In genomic region chr1:80882552-80882951, GRCh38 we compare ENCODE assay signal across 16 cellular contexts.
DNase-seq lines count a peak whose midpoint lies in the region; ATAC-seq, FAIRE-seq and TF ChIP-seq lines count a peak whose summit lies in the region.
"Had no signal": no experiment of that assay in that cellular context is flagged by ENCODE, and none has a peak within 500 bp of the region (broad histone marks: within the 10 kb centered on the region; RNA-seq: fewer than 3 reads in every experiment).

No MANE protein-coding gene starts in this region.

- H4K20me1 ChIP-seq in endothelial cell of umbilical vein (replicated peaks; ENCODE audit: control insufficient read depth, extremely low read depth, insufficient read depth, low read length) = no peaks in the 10 kb centered on the region

- H2AFZ ChIP-seq in endothelial cell of umbilical vein (ENCODE audit: low read depth, low read length) = no peak overlapping the region

- TF ChIP-seq RAD21 in liver (IDR thresholded peaks at IDR 0.05) = no peak

- peak overlapping the region; percentile 47 for H3K4me2 ChIP-seq in endothelial cell of umbilical vein (ENCODE audit: insufficient read depth, low read length)

- DNase-seq in COLO829 (ENCODE audit: low spot score) (peak; percentile 1), LHCN-M2 (ENCODE audit: low read depth) (peak; percentile 0), endothelial cell of umbilical vein (ENCODE audit: low read depth, low spot score) (peak; percentile 70), WERI-Rb-1 (no peak), SJCRH30 (no peak), NCI-H1436 treated with DMSO at 0.1 percent for 48 hours (lab: John Stamatoyannopoulos, UW) (no peak)
- DNase-seq: activated CD4-positive, CD25-positive, alpha-beta regulatory T cell treated with anti-CD3 and anti-CD28 coated beads, Interleukin-2, amount 50 U/mL, for 72 hours; activated T-cell treated with anti-CD3 and anti-CD28 coated beads, Interleukin-2, amount 50 U/mL, for 24 hours; anterior cingulate cortex; KBM-7; mucosa of descending colon; NCI-H1694; retina had no signal

- 23% methylated on average over 3 of the region's 3 CpGs for WGBS in liver

- intact Hi-C loops in endothelial cell of umbilical vein (cut with micrococcal nuclease) = loop anchor here (2.0 kb wide), 1 partner anchor 14 kb away; no protein-coding TSS in a partner anchor

- H3K27me3 ChIP-seq in endothelial cell of umbilical vein (ENCODE audit: control insufficient read depth in 2 of 2, insufficient read depth in 2 of 2, low read length in 2 of 2) (no peaks in the 10 kb centered on the region), liver (ENCODE audit: control insufficient read depth in 4 of 4, insufficient read depth in 4 of 4, low read length in 3 of 4) (no peaks in the 10 kb centered on the region), WERI-Rb-1 (ENCODE audit: insufficient read depth, low read depth, severe bottlenecking) (no peaks in the 10 kb centered on the region), SJCRH30 (no peaks in the 10 kb centered on the region)

- H3K9ac ChIP-seq in endothelial cell of umbilical vein (replicated peaks; ENCODE audit: extremely low read depth, insufficient read depth, low read length) (no peak overlapping the region), liver (ENCODE audit: low read depth in 1 of 2, low read length in 2 of 2) (no peak overlapping the region)

- TF ChIP-seq POLR2A in endothelial cell of umbilical vein (IDR thresholded peaks at IDR 0.05; ENCODE audit: low read depth, low read length) = no peak

- H3K4me3 ChIP-seq in endothelial cell of umbilical vein (replicated peaks in 1 of 3; ENCODE audit: insufficient read depth in 1 of 3, low read depth in 1 of 3, low read length in 3 of 3) (no peak overlapping the region), liver (ENCODE audit: low read depth in 1 of 3, low read length in 3 of 3) (no peak overlapping the region), WERI-Rb-1 (ENCODE audit: low read depth, low read length) (no peak overlapping the region), SJCRH30 (no peak overlapping the region)
- H3K4me3 ChIP-seq: mucosa of descending colon had no signal

- H3K9me3 ChIP-seq in endothelial cell of umbilical vein (replicated peaks; ENCODE audit: control insufficient read depth, insufficient read depth, low read length) (no peaks in the 10 kb centered on the region), liver (ENCODE audit: control insufficient read depth in 4 of 4, low read length in 3 of 4) (no peaks in the 10 kb centered on the region), WERI-Rb-1 (ENCODE audit: severe bottlenecking) (no peaks in the 10 kb centered on the region), SJCRH30 (replicated peaks) (no peaks in the 10 kb centered on the region)
- H3K9me3 ChIP-seq: mucosa of descending colon had no signal

- no peak for ATAC-seq in GM21447 (IDR thresholded peaks at IDR 0.05; ENCODE audit: unreplicated experiment)
- ATAC-seq: mucosa of descending colon had no signal

- peak overlapping the region; percentile 11 for H3K27ac ChIP-seq in endothelial cell of umbilical vein (ENCODE audit: insufficient read depth, low read depth, low read length)
- peak overlapping the region in 1 of 2 donors; percentile 11 for H3K27ac ChIP-seq in liver (ENCODE audit: low read depth in 1 of 2, low read length in 2 of 2)
- H3K27ac ChIP-seq in WERI-Rb-1 = no peak overlapping the region
- H3K27ac ChIP-seq in SJCRH30 = no peak overlapping the region

- no peaks in the 10 kb centered on the region for H3K79me2 ChIP-seq in endothelial cell of umbilical vein (ENCODE audit: control insufficient read depth, insufficient read depth, low read length)

- peaks cover 13% of the 10 kb centered on the region for H3K4me1 ChIP-seq in endothelial cell of umbilical vein (ENCODE audit: control insufficient read depth, extremely low read depth, insufficient read depth, low read length)
- peaks cover 0 to 3% (median 0%) of the 10 kb centered on the region in 4 donors for H3K4me1 ChIP-seq in liver (ENCODE audit: control insufficient read depth in 4 of 4, insufficient read depth in 4 of 4, low read length in 3 of 4)
- H3K4me1 ChIP-seq in SJCRH30 = peaks cover 8% of the 10 kb centered on the region; the same call in 1 of the 2 replicates

- no TSS peak for BruUV-seq in endothelial cell of umbilical vein (replicated peaks; lab: Mats Ljungman, UMichigan)

- POLR2A ChIA-PET in endothelial cell of umbilical vein (lab: Charles Lee) = no interaction called here

- TF ChIP-seq CTCF in endothelial cell of umbilical vein (IDR thresholded peaks at IDR 0.05; ENCODE audit: extremely low read depth in 1 of 2, insufficient read depth in 1 of 2, low read depth in 1 of 2, low read length in 2 of 2) (no peak), liver (IDR thresholded peaks at IDR 0.05; ENCODE audit: low read depth, low read length, missing input control) (no peak), WERI-Rb-1 (IDR thresholded peaks at IDR 0.05; ENCODE audit: low read depth, low read length) (no peak)

- H3K9me1 ChIP-seq in endothelial cell of umbilical vein (replicated peaks; ENCODE audit: control insufficient read depth, extremely low read depth, insufficient read depth, low read length) = no peaks in the 10 kb centered on the region

- dilution Hi-C loops in endothelial cell of umbilical vein (cut with MboI; ENCODE audit: extremely low pct_ligation_motif_present, low sequenced_read_pairs) = no loop called here

- FAIRE-seq in endothelial cell of umbilical vein (lab: Jason Lieb, UNC) = peak; percentile 68
- FAIRE-seq: G401.6 had no signal

- H3K36me3 ChIP-seq in endothelial cell of umbilical vein (ENCODE audit: control insufficient read depth in 2 of 2, extremely low read depth in 1 of 2, insufficient read depth in 2 of 2, low read length in 2 of 2) (no peaks in the 10 kb centered on the region), liver (ENCODE audit: control insufficient read depth in 4 of 4, insufficient read depth in 3 of 4, low read depth in 1 of 4, low read length in 3 of 4) (no peaks in the 10 kb centered on the region), WERI-Rb-1 (no peaks in the 10 kb centered on the region), SJCRH30 (no peaks in the 10 kb centered on the region)

- CTCF ChIA-PET in endothelial cell of umbilical vein (lab: Charles Lee) = no interaction called here

TF ChIP-seq in endothelial cell of umbilical vein, 7 proteins besides CTCF, POLR2A, EP300 and RAD21:
- no peak for TF ChIP-seq MAX (IDR thresholded peaks at IDR 0.05; ENCODE audit: insufficient read depth, insufficient read length)
- peak; percentile 70 for TF ChIP-seq FOS (IDR thresholded peaks at IDR 0.05; ENCODE audit: borderline replicate concordance, insufficient read depth, low read length)
- no peak for TF ChIP-seq GATA2 (IDR thresholded peaks at IDR 0.05; ENCODE audit: insufficient read depth, insufficient read length, low read depth, low read length)
- TF ChIP-seq EZH2 (IDR thresholded peaks at IDR 0.05; ENCODE audit: borderline replicate concordance, low read depth, low read length, severe bottlenecking) = no peak
- no peak for TF ChIP-seq MYC (IDR thresholded peaks at IDR 0.05; ENCODE audit: low read depth, low read length)
- TF ChIP-seq POLR2AphosphoS5 (IDR thresholded peaks at IDR 0.05; ENCODE audit: insufficient read depth, low read depth, low read length) = peak; percentile 33
- peak; percentile 59 for TF ChIP-seq JUN (IDR thresholded peaks at IDR 0.05; ENCODE audit: borderline replicate concordance, insufficient read depth, insufficient read length, low read depth)

TF ChIP-seq in liver, 16 proteins besides CTCF, POLR2A, EP300 and RAD21 (continues in another document):
- TF ChIP-seq GABPA (IDR thresholded peaks at IDR 0.05 in 1 of 2, conservative IDR thresholded peaks at IDR 0.05 in 1 of 2) (no peak), ATF3 (IDR thresholded peaks at IDR 0.05) (peak; percentile 61), FOXA2 (IDR thresholded peaks at IDR 0.05) (no peak), REST (IDR thresholded peaks at IDR 0.05) (no peak), MAX (IDR thresholded peaks at IDR 0.05) (no peak), HNF4A (conservative IDR thresholded peaks at IDR 0.05) (peak; percentile 44 to 47), NR2F2 (IDR thresholded peaks at IDR 0.05) (peak; percentile 64), JUND (IDR thresholded peaks at IDR 0.05) (peak; percentile 86 to 91), TAF1 (conservative IDR thresholded peaks at IDR 0.05) (no peak), HNF4G (IDR thresholded peaks at IDR 0.05) (no peak)

Comparison
In these comparisons a context has a peak if more than half of its experiments do, and no peak if none do; other contexts are left out.
1. DNase-seq: peak in COLO829 (single experiment), LHCN-M2 (single experiment) and endothelial cell of umbilical vein (single experiment); none in WERI-Rb-1 (single experiment), SJCRH30 (0 of 2) and NCI-H1436 treated with DMSO at 0.1 percent for 48 hours (single experiment).